ENCODE assay signal across 28 cellular contexts in genomic region chr10:4567637-4568036, GRCh38.
"Had no signal": no experiment of that assay in that cellular context is flagged by ENCODE, and none has a peak within 500 bp of the region (broad histone marks: within the 10 kb centered on the region; RNA-seq: fewer than 3 reads in every experiment).

No MANE protein-coding gene starts in this region.

- ATAC-seq: naive thymus-derived CD8-positive, alpha-beta T cell; natural killer cell treated with Interleukin-12 subunit alpha and Interleukin-12 subunit beta and Interleukin-15 and Interleukin-18, amount 100 ng/mL, for 72 hours; pancreas; psoas muscle; right cardiac atrium; right lobe of liver; stimulated activated memory B cell treated with anti-CD40 and anti-IgM and Interleukin-4, amounts not matched to agents 10 μg/mL and 1 μg/mL and 100 μg/mL, for 72 hours; stimulated activated naive CD8-positive, alpha-beta T cell treated with anti-CD3 and anti-CD28 coated beads, Interleukin-15, amount 100 ng/mL, for 72 hours; stimulated activated naive CD8-positive, alpha-beta T cell treated with anti-CD3 and anti-CD28 coated beads, Interleukin-15, Interleukin-2, amounts not matched to agents 100 U/mL and 50 U/mL, for 24 hours had no signal

- H3K4me1 ChIP-seq: pancreas, psoas muscle, right lobe of liver, sigmoid colon, suprapubic skin, testis, tibial artery, transverse colon, upper lobe of right lung, uterus had no signal

- H3K4me1 Mint-ChIP-seq: naive thymus-derived CD8-positive, alpha-beta T cell; stimulated activated memory B cell treated with anti-CD40 and anti-IgM and Interleukin-4, amounts not matched to agents 10 μg/mL and 1 μg/mL and 100 μg/mL, for 72 hours; stimulated activated naive CD8-positive, alpha-beta T cell treated with anti-CD3 and anti-CD28 coated beads, Interleukin-15, amount 100 ng/mL, for 72 hours had no signal

- DNase-seq: naive thymus-derived CD8-positive, alpha-beta T cell; nephron progenitor cell; nucleus accumbens; pancreas; psoas muscle; right cardiac atrium; right lobe of liver; sigmoid colon; small intestine; stimulated activated CD4-positive, alpha-beta T cell treated with anti-CD3 and anti-CD28 coated beads, Interleukin-1b, Interleukin-23, amount 100 ng/mL, for 48 hours; stimulated activated CD4-positive, alpha-beta T cell treated with anti-CD3 and anti-CD28 coated beads, Interleukin-4, amount 100 ng/mL, for 1 hour; stimulated activated CD4-positive, alpha-beta T cell treated with anti-CD3 and anti-CD28 coated beads, Interleukin-4, amount 100 ng/mL, for 4 hours; stimulated activated CD8-positive, alpha-beta memory T cell treated with anti-CD3 and anti-CD28 coated beads, Interleukin-4, amount 100 ng/mL, for 48 hours; stimulated activated naive CD4-positive, alpha-beta T cell; stimulated activated naive CD8-positive, alpha-beta T cell treated with anti-CD3 and anti-CD28 coated beads, Interleukin-15, amount 100 ng/mL, for 72 hours; stimulated activated naive CD8-positive, alpha-beta T cell treated with anti-CD3 and anti-CD28 coated beads, Interleukin-15, Interleukin-2, amounts not matched to agents 100 U/mL and 50 U/mL, for 24 hours; substantia nigra; testis; tibial artery; transverse colon; upper lobe of right lung; uterus had no signal

- H3K27ac ChIP-seq: neutrophil, pancreas, psoas muscle, right lobe of liver, sigmoid colon, suprapubic skin, testis, tibial artery, transverse colon, upper lobe of right lung, uterus had no signal

- H3K27me3 ChIP-seq: neutrophil, right lobe of liver, sigmoid colon, suprapubic skin, testis, tibial artery, transverse colon, upper lobe of right lung, uterus had no signal

- H3K9me3 Mint-ChIP-seq: naive thymus-derived CD8-positive, alpha-beta T cell; natural killer cell treated with Interleukin-12 subunit alpha and Interleukin-12 subunit beta and Interleukin-15 and Interleukin-18, amount 100 ng/mL, for 72 hours; nephron progenitor cell; stimulated activated memory B cell treated with anti-CD40 and anti-IgM and Interleukin-4, amounts not matched to agents 10 μg/mL and 1 μg/mL and 100 μg/mL, for 72 hours; stimulated activated naive CD8-positive, alpha-beta T cell treated with anti-CD3 and anti-CD28 coated beads, Interleukin-15, amount 100 ng/mL, for 72 hours; type B pancreatic cell had no signal

- H3K27me3 Mint-ChIP-seq: stimulated activated naive CD8-positive, alpha-beta T cell treated with anti-CD3 and anti-CD28 coated beads, Interleukin-15, amount 100 ng/mL, for 72 hours; type B pancreatic cell had no signal

- H3K4me3 ChIP-seq: pancreas, psoas muscle, right lobe of liver, sigmoid colon, suprapubic skin, testis, tibial artery, transverse colon, upper lobe of right lung, uterus had no signal

- H3K36me3 ChIP-seq: neutrophil, pancreas, right lobe of liver, sigmoid colon, suprapubic skin, tibial artery, transverse colon, upper lobe of right lung, uterus had no signal

- H3K27ac Mint-ChIP-seq: naive thymus-derived CD8-positive, alpha-beta T cell; natural killer cell treated with Interleukin-12 subunit alpha and Interleukin-12 subunit beta and Interleukin-15 and Interleukin-18, amount 100 ng/mL, for 72 hours; nephron progenitor cell; stimulated activated memory B cell treated with anti-CD40 and anti-IgM and Interleukin-4, amounts not matched to agents 10 μg/mL and 1 μg/mL and 100 μg/mL, for 72 hours; type B pancreatic cell had no signal

- H3K9me3 ChIP-seq: neutrophil, pancreas, psoas muscle, right lobe of liver, sigmoid colon, suprapubic skin, testis, tibial artery, transverse colon, upper lobe of right lung, uterus had no signal

- H3K4me3 Mint-ChIP-seq: naive thymus-derived CD8-positive, alpha-beta T cell; natural killer cell treated with Interleukin-12 subunit alpha and Interleukin-12 subunit beta and Interleukin-15 and Interleukin-18, amount 100 ng/mL, for 72 hours; nephron progenitor cell; neural crest cell; stimulated activated memory B cell treated with anti-CD40 and anti-IgM and Interleukin-4, amounts not matched to agents 10 μg/mL and 1 μg/mL and 100 μg/mL, for 72 hours; stimulated activated naive CD8-positive, alpha-beta T cell treated with anti-CD3 and anti-CD28 coated beads, Interleukin-15, amount 100 ng/mL, for 72 hours; type B pancreatic cell had no signal

- H3K36me3 Mint-ChIP-seq: naive thymus-derived CD8-positive, alpha-beta T cell; natural killer cell treated with Interleukin-12 subunit alpha and Interleukin-12 subunit beta and Interleukin-15 and Interleukin-18, amount 100 ng/mL, for 72 hours; stimulated activated memory B cell treated with anti-CD40 and anti-IgM and Interleukin-4, amounts not matched to agents 10 μg/mL and 1 μg/mL and 100 μg/mL, for 72 hours; type B pancreatic cell had no signal
